Comparison of ENCODE assay signal across 24 cellular contexts in the genomic region with DNA sequence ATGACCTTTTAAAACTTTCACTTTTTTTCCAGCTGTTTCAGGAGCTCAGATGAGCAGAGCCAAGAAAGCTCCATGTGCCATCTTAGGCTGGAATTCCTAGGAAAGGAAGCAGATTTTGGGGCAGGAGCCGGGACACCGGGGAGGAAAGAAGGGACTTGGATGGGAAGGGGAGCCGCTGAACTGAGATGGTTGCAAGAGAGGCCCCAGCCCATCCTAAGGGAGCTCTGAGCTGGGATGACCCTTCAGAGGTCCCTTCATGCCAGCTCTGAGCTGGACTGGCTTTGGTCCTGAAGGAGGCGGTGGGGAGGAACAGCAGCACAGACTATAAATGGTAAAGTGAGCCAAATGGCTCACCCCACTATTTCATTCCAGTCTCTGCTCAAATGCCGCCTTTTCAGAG. TPM values are rescaled to one million over a fixed set of nuclear protein-coding genes. Genes with fewer than 3 reads are reported as not detected.
"Had no signal": no experiment of that assay in that cellular context is flagged by ENCODE, and none has a peak within 500 bp of the region (broad histone marks: within the 10 kb centered on the region; RNA-seq: fewer than 3 reads in every experiment).

No MANE protein-coding gene starts in this region.

- H3K27me3 ChIP-seq: colonic mucosa, neural progenitor cell, right lobe of liver had no signal

- H3K9me3 ChIP-seq: colonic mucosa, gastrocnemius medialis, right lobe of liver, suprapubic skin had no signal

- H3K4me2 ChIP-seq: hepatocyte, neural progenitor cell, smooth muscle cell had no signal

- H3K4me1 ChIP-seq: colonic mucosa, gastrocnemius medialis, parathyroid adenoma, right lobe of liver had no signal

- H3K4me3 ChIP-seq: colonic mucosa, gastrocnemius medialis, hepatocyte, neural progenitor cell, right lobe of liver, smooth muscle cell, suprapubic skin had no signal

- ATAC-seq: esophagus mucosa; gastrocnemius medialis; left lobe of liver; naive thymus-derived CD4-positive, alpha-beta T cell; right lobe of liver; stimulated activated memory B cell treated with anti-CD40 and anti-IgM and Interleukin-4, amounts not matched to agents 10 μg/mL and 1 μg/mL and 100 μg/mL, for 72 hours had no signal

- DNase-seq: colonic mucosa; effector CD8-positive, alpha-beta T cell; endodermal cell; gastrocnemius medialis; midbrain; naive thymus-derived CD4-positive, alpha-beta T cell; right lobe of liver; stimulated activated CD4-positive, alpha-beta T cell treated with anti-CD3 and anti-CD28 coated beads, Interleukin-2, amount 100 ng/mL, for 24 hours; stimulated activated CD4-positive, alpha-beta T cell treated with anti-CD3 and anti-CD28 coated beads, Interleukin-4, amount 100 ng/mL, for 24 hours had no signal

- H3K9ac ChIP-seq: neural progenitor cell, parathyroid adenoma had no signal

- H3K27ac ChIP-seq: colonic mucosa, epithelial cell of prostate, gastrocnemius medialis, hepatocyte, neural progenitor cell, parathyroid adenoma, right lobe of liver, suprapubic skin had no signal

- H3K36me3 ChIP-seq: colonic mucosa, gastrocnemius medialis, neural progenitor cell, right lobe of liver, suprapubic skin had no signal

RNA-seq across cellular contexts. Expression of a gene that starts 19.9 kb away (rescaled TPM):
- total RNA-seq: cerebellum; colonic mucosa; endodermal cell; esophagus mucosa; gastrocnemius medialis; glomerular endothelial cell; lung microvascular endothelial cell; naive thymus-derived CD4-positive, alpha-beta T cell; osteoblast; progenitor cell of endocrine pancreas; smooth muscle cell; suprapubic skin had no signal

RNA-seq across cellular contexts. Expression of a gene that starts 55.2 kb away (rescaled TPM):
- total RNA-seq: cerebellum; colonic mucosa; endodermal cell; esophagus mucosa; gastrocnemius medialis; glomerular endothelial cell; hepatocyte; left lobe of liver; lung microvascular endothelial cell; mucosa of gallbladder; naive thymus-derived CD4-positive, alpha-beta T cell; osteoblast; progenitor cell of endocrine pancreas; smooth muscle cell; suprapubic skin had no signal
